ENCODE assay signal across 9 cellular contexts in the genomic region with DNA sequence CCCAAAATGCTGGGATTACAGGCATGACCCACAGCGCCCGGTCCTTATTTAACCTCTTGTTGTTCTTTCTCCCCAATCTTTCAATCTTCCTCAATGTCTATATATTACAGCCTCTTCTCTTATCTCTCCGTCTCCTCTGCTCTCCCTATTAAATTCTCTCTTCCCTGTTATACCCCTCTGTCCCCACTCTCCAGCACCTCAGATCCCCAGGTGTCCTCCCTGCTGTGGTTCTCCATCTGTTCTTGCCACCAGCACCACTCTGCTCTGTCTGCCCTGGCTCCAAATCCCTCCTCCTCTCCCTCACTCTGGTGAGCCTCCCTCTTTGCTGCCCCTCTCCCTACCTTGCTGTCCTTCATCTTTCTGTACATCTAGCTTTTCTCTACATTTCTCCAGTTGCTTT. TPM values are rescaled to one million over a fixed set of nuclear protein-coding genes. Genes with fewer than 3 reads are reported as not detected.
DNase-seq lines count a peak whose midpoint lies in the region; ATAC-seq and TF ChIP-seq lines count a peak whose summit lies in the region.
"Had no signal": no experiment of that assay in that cellular context is flagged by ENCODE, and none has a peak within 500 bp of the region (broad histone marks: within the 10 kb centered on the region; RNA-seq: fewer than 3 reads in every experiment).

No MANE protein-coding gene starts in this region.

- peaks cover 3% of the 10 kb centered on the region for H3K9me3 ChIP-seq in MG63

- ATAC-seq in GM18519 (IDR thresholded peaks at IDR 0.05; ENCODE audit: low FRiP score, unreplicated experiment), result no peak
- ATAC-seq in GM18505 (IDR thresholded peaks at IDR 0.05; ENCODE audit: unreplicated experiment), result no peak

- H3K4me1 Mint-ChIP-seq in Calu3 (ENCODE audit: low read depth, unreplicated experiment) (peaks cover 12% of the 10 kb centered on the region), neural crest cell (peaks cover 13% of the 10 kb centered on the region)

- DNase-seq in Calu3, result no peak
- DNase-seq in MG63, result no peak
- peak; percentile 60 for DNase-seq in cerebellar cortex (ENCODE audit: low spot score)
- no peak for DNase-seq in neural crest cell (ENCODE audit: low read depth, low spot score)
- DNase-seq in NCI-H2029 treated with DMSO at 0.1 percent for 48 hours (lab: John Stamatoyannopoulos, UW), result no peak
- DNase-seq in activated effector memory CD4-positive, alpha-beta T cell treated with Interleukin-2 at 50 U/mL for 16 hours, result no peak
- DNase-seq: stimulated activated CD4-positive, alpha-beta T cell treated with anti-CD3 and anti-CD28 coated beads, Interleukin-4, amount 100 ng/mL, for 4 hours had no signal

- TF ChIP-seq CTCF in Calu3 (IDR thresholded peaks at IDR 0.05; ENCODE audit: unreplicated experiment) (no peak), neural crest cell (conservative IDR thresholded peaks at IDR 0.05) (no peak)

- TF ChIP-seq POLR2A in GM18505 (IDR thresholded peaks at IDR 0.05; ENCODE audit: borderline replicate concordance, extremely low read depth, insufficient read depth, insufficient read length), result no peak

- H3K36me3 ChIP-seq in MG63, result no peaks in the 10 kb centered on the region; the same call in 1 of the 2 replicates

- H3K36me3 Mint-ChIP-seq in Calu3 (ENCODE audit: insufficient read depth, unreplicated experiment) (peaks cover 27% of the 10 kb centered on the region), neural crest cell (ENCODE audit: low read depth) (no peaks in the 10 kb centered on the region)

- no TSS peak for BruUV-seq in Calu3 (replicated peaks; lab: Mats Ljungman, UMichigan)

- H3K4me3 Mint-ChIP-seq in Calu3 (ENCODE audit: low read depth, unreplicated experiment) (peak overlapping the region; percentile 70), neural crest cell (peak overlapping the region; percentile 69)

- H3K27ac Mint-ChIP-seq in Calu3 (ENCODE audit: unreplicated experiment), result no peak overlapping the region
- no peak overlapping the region for H3K27ac Mint-ChIP-seq in neural crest cell (ENCODE audit: unreplicated experiment)

- CTCF ChIA-PET in Calu3 (lab: Charles Lee), result no interaction called here

- intact Hi-C loops in Calu3 (cut with micrococcal nuclease; ENCODE audit: unreplicated experiment), result loop anchor here (5.0 kb wide), 1 partner anchor 157 kb away; no protein-coding TSS in a partner anchor

- H3K27me3 ChIP-seq in MG63, result no peaks in the 10 kb centered on the region

- H3K9me3 Mint-ChIP-seq in Calu3 (ENCODE audit: low read depth, unreplicated experiment) (peaks cover 24% of the 10 kb centered on the region), neural crest cell (no peaks in the 10 kb centered on the region)

- H3K27me3 Mint-ChIP-seq in Calu3 (ENCODE audit: unreplicated experiment) (no peaks in the 10 kb centered on the region), neural crest cell (ENCODE audit: low read depth) (peaks cover 50% of the 10 kb centered on the region)

- peak overlapping the region; percentile 65 for H3K4me3 ChIP-seq in MG63

RNA-seq across cellular contexts. Expression of a gene that starts 1.1 kb away (rescaled TPM):
- total RNA-seq in Calu3 (2022) (18.4 and 23.4 TPM in 2 replicates), neural crest cell (2.1 and 2.3 TPM in 2 replicates)
- 1.9 and 2.8 TPM in 2 replicates for total RNA-seq in MG63 (2014; rRNA removed; shearing (Covaris generic); ENCODE audit: low replicate concordance)

RNA-seq across cellular contexts. Expression of a gene that starts 35.9 kb away (rescaled TPM):
- total RNA-seq in Calu3 (2022) (16.4 and 27.2 TPM in 2 replicates), neural crest cell (15.8 and 19.4 TPM in 2 replicates)
- 7.8 and 14.1 TPM in 2 replicates for total RNA-seq in MG63 (2014; rRNA removed; shearing (Covaris generic); ENCODE audit: low replicate concordance)

RNA-seq across cellular contexts. Expression of a gene that starts 50.7 kb away (rescaled TPM):
- 14.1 and 19.8 TPM in 2 replicates for total RNA-seq in Calu3 (2022)
- total RNA-seq in MG63 (2014; rRNA removed; shearing (Covaris generic); ENCODE audit: low replicate concordance), result 5.3 and 5.5 TPM in 2 replicates
- 20.6 and 25.7 TPM in 2 replicates for total RNA-seq in neural crest cell
